17 cellular contexts compared by ENCODE assay signal in genomic region chr18:23340661-23341060, GRCh38.
DNase-seq lines count a peak whose midpoint lies in the region; ATAC-seq and TF ChIP-seq lines count a peak whose summit lies in the region.
"Had no signal": no experiment of that assay in that cellular context is flagged by ENCODE, and none has a peak within 500 bp of the region (broad histone marks: within the 10 kb centered on the region; RNA-seq: fewer than 3 reads in every experiment).

No MANE protein-coding gene starts in this region.

- H3K36me3 Mint-ChIP-seq in stimulated activated naive CD8-positive, alpha-beta T cell treated with anti-CD3 and anti-CD28 coated beads, Interleukin-15, Interleukin-2, amounts not matched to agents 100 ng/mL and 50 ng/mL, for 24 hours (ENCODE audit: low read depth) = peaks cover 17% of the 10 kb centered on the region
- H3K36me3 Mint-ChIP-seq: CD4-positive, alpha-beta memory T cell had no signal

- no peaks in the 10 kb centered on the region for H3K27me3 ChIP-seq in right atrium auricular region
- H3K27me3 ChIP-seq in aorta (ENCODE audit: control insufficient read depth in 1 of 2, insufficient read depth in 2 of 2, low read length in 1 of 2) = no peaks in the 10 kb centered on the region

- TF ChIP-seq CTCF in right atrium auricular region (IDR thresholded peaks at IDR 0.05) = no peak

- H3K4me3 Mint-ChIP-seq in stimulated activated naive CD8-positive, alpha-beta T cell treated with anti-CD3 and anti-CD28 coated beads, Interleukin-15, Interleukin-2, amounts not matched to agents 100 ng/mL and 50 ng/mL, for 24 hours = no peak overlapping the region
- H3K4me3 Mint-ChIP-seq: activated CD4-positive, alpha-beta memory T cell treated with anti-CD3 and anti-CD28 coated beads for 36 hours; activated naive CD8-positive, alpha-beta T cell treated with anti-CD3 and anti-CD28 coated beads, Interleukin-2, amount 10 ng/mL, durations not matched to agents 7 days and 5 days; activated T-cell treated with anti-CD3 and anti-CD28 coated beads, Interleukin-2, amount 50 U/mL, for 4 hours; CD4-positive, alpha-beta memory T cell; stimulated activated naive CD8-positive, alpha-beta T cell treated with anti-CD3 and anti-CD28 coated beads, Interleukin-15, amount 100 ng/mL, for 72 hours had no signal

- H3K9me3 Mint-ChIP-seq in stimulated activated naive CD8-positive, alpha-beta T cell treated with anti-CD3 and anti-CD28 coated beads, Interleukin-15, Interleukin-2, amounts not matched to agents 100 ng/mL and 50 ng/mL, for 24 hours = no peaks in the 10 kb centered on the region
- H3K9me3 Mint-ChIP-seq: activated CD4-positive, alpha-beta memory T cell treated with anti-CD3 and anti-CD28 coated beads for 36 hours; activated T-cell treated with anti-CD3 and anti-CD28 coated beads, Interleukin-2, amount 50 U/mL, for 4 hours; stimulated activated naive CD8-positive, alpha-beta T cell treated with anti-CD3 and anti-CD28 coated beads, Interleukin-15, amount 100 ng/mL, for 72 hours had no signal

- no peak overlapping the region for H3K4me3 ChIP-seq in right atrium auricular region
- H3K4me3 ChIP-seq in aorta (ENCODE audit: low read length in 2 of 2) = no peak overlapping the region

- WGBS in aorta, 2 donors = 66 to 69% methylated on average over 9 of the region's 9 CpGs

- H3K9me3 ChIP-seq in right atrium auricular region (no peaks in the 10 kb centered on the region), aorta (ENCODE audit: control insufficient read depth, low read length) (no peaks in the 10 kb centered on the region)

- no peak for DNase-seq in stimulated activated naive CD8-positive, alpha-beta T cell treated with anti-CD3 and anti-CD28 coated beads, Interleukin-15, Interleukin-2, amounts not matched to agents 100 U/mL and 50 U/mL, for 24 hours
- DNase-seq in right atrium auricular region (ENCODE audit: low spot score) (peak; percentile 81), aorta (no peak), MV-4-11 (lab: John Stamatoyannopoulos, UW) (no peak), NCI-H1436 treated with DMSO at 0.1 percent for 48 hours (lab: John Stamatoyannopoulos, UW) (no peak)
- DNase-seq: activated naive CD8-positive, alpha-beta T cell treated with anti-CD3 and anti-CD28 coated beads, Interleukin-2, amount 10 ng/mL, durations not matched to agents 7 days and 5 days; activated T-cell treated with anti-CD3 and anti-CD28 coated beads, Interleukin-2, amount 50 U/mL, for 4 hours; CD4-positive, alpha-beta memory T cell; central memory CD4-positive, alpha-beta T cell; DMS53; NCI-H1436; stimulated activated naive CD8-positive, alpha-beta T cell treated with anti-CD3 and anti-CD28 coated beads, Interleukin-15, amount 100 ng/mL, for 72 hours had no signal

- intact Hi-C loops in aorta (cut with DNase I) = no loop called here

- no peaks in the 10 kb centered on the region for H3K36me3 ChIP-seq in right atrium auricular region
- H3K36me3 ChIP-seq in aorta (ENCODE audit: control insufficient read depth in 1 of 2, insufficient read depth in 2 of 2, low read length in 1 of 2) = no peaks in the 10 kb centered on the region

- no peak for ATAC-seq in stimulated activated naive CD8-positive, alpha-beta T cell treated with anti-CD3 and anti-CD28 coated beads, Interleukin-15, Interleukin-2, amounts not matched to agents 100 U/mL and 50 U/mL, for 24 hours
- ATAC-seq in esophagus mucosa (peak; percentile 85), aorta (ENCODE audit: low FRiP score) (peak; percentile 75), HG02798 (IDR thresholded peaks at IDR 0.05; ENCODE audit: poor library complexity, unreplicated experiment) (no peak)
- ATAC-seq: sciatic nerve had no signal

- H3K27ac ChIP-seq in right atrium auricular region = peak overlapping the region; percentile 47 to 79
- peak overlapping the region in 1 of 2 donors; percentile 1 for H3K27ac ChIP-seq in aorta (ENCODE audit: low read depth in 1 of 2, low read length in 2 of 2)

- no peaks in the 10 kb centered on the region for H3K27me3 Mint-ChIP-seq in stimulated activated naive CD8-positive, alpha-beta T cell treated with anti-CD3 and anti-CD28 coated beads, Interleukin-15, Interleukin-2, amounts not matched to agents 100 ng/mL and 50 ng/mL, for 24 hours
- H3K27me3 Mint-ChIP-seq: activated CD4-positive, alpha-beta memory T cell treated with anti-CD3 and anti-CD28 coated beads for 36 hours; activated naive CD8-positive, alpha-beta T cell treated with anti-CD3 and anti-CD28 coated beads, Interleukin-2, amount 10 ng/mL, durations not matched to agents 7 days and 5 days; CD4-positive, alpha-beta memory T cell; stimulated activated naive CD8-positive, alpha-beta T cell treated with anti-CD3 and anti-CD28 coated beads, Interleukin-15, amount 100 ng/mL, for 72 hours had no signal

- no peaks in the 10 kb centered on the region for H3K4me1 ChIP-seq in right atrium auricular region
- H3K4me1 ChIP-seq in aorta (ENCODE audit: control insufficient read depth in 1 of 2, insufficient read depth in 2 of 2, low read length in 2 of 2) = peaks cover 0 to 2% of the 10 kb centered on the region in 2 donors

- peaks cover 29% of the 10 kb centered on the region for H3K4me1 Mint-ChIP-seq in stimulated activated naive CD8-positive, alpha-beta T cell treated with anti-CD3 and anti-CD28 coated beads, Interleukin-15, Interleukin-2, amounts not matched to agents 100 ng/mL and 50 ng/mL, for 24 hours (ENCODE audit: low read depth)
- H3K4me1 Mint-ChIP-seq: activated naive CD8-positive, alpha-beta T cell treated with anti-CD3 and anti-CD28 coated beads, Interleukin-2, amount 10 ng/mL, durations not matched to agents 7 days and 5 days had no signal

- peak overlapping the region; percentile 65 for H3K27ac Mint-ChIP-seq in stimulated activated naive CD8-positive, alpha-beta T cell treated with anti-CD3 and anti-CD28 coated beads, Interleukin-15, Interleukin-2, amounts not matched to agents 100 ng/mL and 50 ng/mL, for 24 hours
- H3K27ac Mint-ChIP-seq: activated CD4-positive, alpha-beta memory T cell treated with anti-CD3 and anti-CD28 coated beads for 36 hours; activated naive CD8-positive, alpha-beta T cell treated with anti-CD3 and anti-CD28 coated beads, Interleukin-2, amount 10 ng/mL, durations not matched to agents 7 days and 5 days had no signal

Comparison
In these comparisons a context has a peak if more than half of its experiments do, and no peak if none do; other contexts are left out.
1. ATAC-seq: peak in esophagus mucosa (single experiment) and aorta (single experiment); none in stimulated activated naive CD8-positive, alpha-beta T cell treated with anti-CD3 and anti-CD28 coated beads, Interleukin-15, Interleukin-2, amounts not matched to agents 100 U/mL and 50 U/mL, for 24 hours (single experiment) and HG02798 (single experiment).